In genomic region chr11:65502852-65503603, GRCh38 we compare ENCODE assay signal across 9 cellular contexts. TPM values are rescaled to one million over a fixed set of nuclear protein-coding genes. Genes with fewer than 3 reads are reported as not detected.
DNase-seq lines count a peak whose midpoint lies in the region; ATAC-seq and TF ChIP-seq lines count a peak whose summit lies in the region.
"Had no signal": no experiment of that assay in that cellular context is flagged by ENCODE, and none has a peak within 500 bp of the region (broad histone marks: within the 10 kb centered on the region; RNA-seq: fewer than 3 reads in every experiment).

No MANE protein-coding gene starts in this region.

- H2AFZ ChIP-seq in Loucy (ENCODE audit: low read length): no peak overlapping the region

- peaks cover 0 to 12% (median 0%) of the 10 kb centered on the region in 7 donors for H3K9me3 Mint-ChIP-seq in CD4-positive, CD25-positive, alpha-beta regulatory T cell
- peaks cover 0 to 20% (median 0%) of the 10 kb centered on the region in 11 donors for H3K9me3 Mint-ChIP-seq in naive thymus-derived CD4-positive, alpha-beta T cell
- H3K9me3 Mint-ChIP-seq: naive thymus-derived CD8-positive, alpha-beta T cell had no signal

- ATAC-seq in CD4-positive, CD25-positive, alpha-beta regulatory T cell (ENCODE audit: low read depth in 2 of 2): no peak
- ATAC-seq in naive thymus-derived CD4-positive, alpha-beta T cell: no peak
- ATAC-seq in GM18870 (IDR thresholded peaks at IDR 0.05; ENCODE audit: unreplicated experiment): no peak
- no peak for ATAC-seq in HG02852 (IDR thresholded peaks at IDR 0.05; ENCODE audit: unreplicated experiment)
- ATAC-seq in GM18511 (IDR thresholded peaks at IDR 0.05; ENCODE audit: unreplicated experiment): no peak
- ATAC-seq: naive thymus-derived CD8-positive, alpha-beta T cell had no signal

- H3K27ac ChIP-seq in CD4-positive, CD25-positive, alpha-beta regulatory T cell (ENCODE audit: insufficient read depth, low read length, poor library complexity, severe bottlenecking): peak overlapping the region; percentile 98
- peak overlapping the region; percentile 99 for H3K27ac ChIP-seq in naive thymus-derived CD4-positive, alpha-beta T cell (ENCODE audit: low read depth, low read length)

- H3K4me3 Mint-ChIP-seq in CD4-positive, CD25-positive, alpha-beta regulatory T cell: no peak overlapping the region
- no peak overlapping the region for H3K4me3 Mint-ChIP-seq in naive thymus-derived CD4-positive, alpha-beta T cell
- H3K4me3 Mint-ChIP-seq: naive thymus-derived CD8-positive, alpha-beta T cell had no signal

- peak in 2 of 3 donors; percentile 38 to 54 for DNase-seq in CD4-positive, CD25-positive, alpha-beta regulatory T cell
- peak; percentile 35 for DNase-seq in dermis blood vessel endothelial cell
- peak in 3 of 9 donors; percentile 20 to 30 (median 24) for DNase-seq in naive thymus-derived CD4-positive, alpha-beta T cell
- DNase-seq in cortex of kidney (lab: John Stamatoyannopoulos, UW): no peak

- peaks cover 34% of the 10 kb centered on the region for H3K36me3 Mint-ChIP-seq in CD4-positive, CD25-positive, alpha-beta regulatory T cell
- H3K36me3 Mint-ChIP-seq in naive thymus-derived CD4-positive, alpha-beta T cell: peaks cover 23 to 33% (median 31%) of the 10 kb centered on the region in 5 donors

- H3K4me3 ChIP-seq in CD4-positive, CD25-positive, alpha-beta regulatory T cell (ENCODE audit: low read depth, low read length): peak overlapping the region; percentile 100
- peak overlapping the region; percentile 95 for H3K4me3 ChIP-seq in Loucy (ENCODE audit: low read length, poor library complexity, severe bottlenecking)
- peak overlapping the region; percentile 99 for H3K4me3 ChIP-seq in naive thymus-derived CD4-positive, alpha-beta T cell (ENCODE audit: low read length)

- H3K9me2 ChIP-seq in Loucy (replicated peaks; ENCODE audit: low read depth, low read length): no peaks in the 10 kb centered on the region

- H3F3A ChIP-seq in Loucy (ENCODE audit: low read depth): peaks cover 60% of the 10 kb centered on the region

- H3K9me3 ChIP-seq in CD4-positive, CD25-positive, alpha-beta regulatory T cell (ENCODE audit: control insufficient read depth in 2 of 2, low read length in 2 of 2): no peaks in the 10 kb centered on the region
- H3K9me3 ChIP-seq in Loucy (ENCODE audit: insufficient read depth, low read depth, low read length): no peaks in the 10 kb centered on the region
- H3K9me3 ChIP-seq in naive thymus-derived CD4-positive, alpha-beta T cell (ENCODE audit: control insufficient read depth in 2 of 3, low read length in 3 of 3): no peaks in the 10 kb centered on the region

- peak overlapping the region; percentile 100 for H3K9ac ChIP-seq in Loucy (ENCODE audit: low read depth, low read length, poor library complexity, severe bottlenecking)

- H3K27me3 Mint-ChIP-seq in CD4-positive, CD25-positive, alpha-beta regulatory T cell: peaks cover 4% of the 10 kb centered on the region
- peaks cover 0 to 10% (median 0%) of the 10 kb centered on the region in 5 donors for H3K27me3 Mint-ChIP-seq in naive thymus-derived CD4-positive, alpha-beta T cell
- H3K27me3 Mint-ChIP-seq: naive thymus-derived CD8-positive, alpha-beta T cell had no signal

- POLR2A ChIA-PET in naive thymus-derived CD4-positive, alpha-beta T cell (lab: Charles Lee): interaction anchor here (0.7 to 27.5 kb wide), 27 partner anchors 8 to 809 kb away, joined by 3 to 2591 read pairs (median 7); partner anchors contain the start of genes EHBP1L1, FRMD8, MALAT1 and MUS81

- peak overlapping the region in 1 of 3 donors; percentile 93 for H3K27ac Mint-ChIP-seq in CD4-positive, CD25-positive, alpha-beta regulatory T cell
- peak overlapping the region in 6 of 9 donors; percentile 63 to 88 (median 82) for H3K27ac Mint-ChIP-seq in naive thymus-derived CD4-positive, alpha-beta T cell

- no peak for TF ChIP-seq CTCF in Loucy (conservative IDR thresholded peaks at IDR 0.05; ENCODE audit: low read length)

- peaks cover 93% of the 10 kb centered on the region for H3K79me2 ChIP-seq in Loucy (ENCODE audit: insufficient read depth, low read length)

- H3K4me1 Mint-ChIP-seq in CD4-positive, CD25-positive, alpha-beta regulatory T cell: peaks cover 19 to 45% (median 36%) of the 10 kb centered on the region in 4 donors
- peaks cover 37 to 53% (median 43%) of the 10 kb centered on the region in 7 donors for H3K4me1 Mint-ChIP-seq in naive thymus-derived CD4-positive, alpha-beta T cell

- H3K36me3 ChIP-seq in CD4-positive, CD25-positive, alpha-beta regulatory T cell (ENCODE audit: control insufficient read depth, insufficient read depth, low read length): peaks cover 67% of the 10 kb centered on the region
- peaks cover 69% of the 10 kb centered on the region for H3K36me3 ChIP-seq in Loucy (ENCODE audit: insufficient read depth, low read length)
- H3K36me3 ChIP-seq in naive thymus-derived CD4-positive, alpha-beta T cell (ENCODE audit: control insufficient read depth in 2 of 3, insufficient read depth in 3 of 3, low read length in 3 of 3): peaks cover 60 to 64% (median 62%) of the 10 kb centered on the region in 3 experiments

- peaks cover 62% of the 10 kb centered on the region for H3K4me1 ChIP-seq in CD4-positive, CD25-positive, alpha-beta regulatory T cell (ENCODE audit: control insufficient read depth, insufficient read depth, low read length, poor library complexity, severe bottlenecking)
- peaks cover 44% of the 10 kb centered on the region for H3K4me1 ChIP-seq in Loucy (ENCODE audit: insufficient read depth, low read length, poor library complexity, severe bottlenecking)
- peaks cover 31 to 35% of the 10 kb centered on the region in 2 donors for H3K4me1 ChIP-seq in naive thymus-derived CD4-positive, alpha-beta T cell (ENCODE audit: control insufficient read depth in 2 of 2, insufficient read depth in 2 of 2, low read length in 2 of 2)

- intact Hi-C loops in naive thymus-derived CD4-positive, alpha-beta T cell (cut with micrococcal nuclease): no loop called here

- no peaks in the 10 kb centered on the region for H3K27me3 ChIP-seq in CD4-positive, CD25-positive, alpha-beta regulatory T cell (ENCODE audit: control insufficient read depth, insufficient read depth, low read length)
- H3K27me3 ChIP-seq in Loucy (ENCODE audit: insufficient read depth, low read length, poor library complexity, severe bottlenecking): peaks cover 50% of the 10 kb centered on the region
- no peaks in the 10 kb centered on the region for H3K27me3 ChIP-seq in naive thymus-derived CD4-positive, alpha-beta T cell (ENCODE audit: control insufficient read depth in 2 of 2, insufficient read depth in 2 of 2, low read length in 2 of 2)

- H4K20me1 ChIP-seq in Loucy (ENCODE audit: insufficient read depth, low read length, poor library complexity, severe bottlenecking): peaks cover 86% of the 10 kb centered on the region

- peak overlapping the region; percentile 98 for H3K4me2 ChIP-seq in Loucy (ENCODE audit: low read depth, low read length, poor library complexity, severe bottlenecking)

- CTCF ChIA-PET in naive thymus-derived CD4-positive, alpha-beta T cell (lab: Charles Lee): interaction anchor here (0.6 to 2.1 kb wide), 6 partner anchors 27 to 242 kb away, joined by 3 to 13 read pairs (median 4); no protein-coding TSS in a partner anchor

RNA-seq across cellular contexts. Expression of gene MALAT1, which starts 4.2 kb away (rescaled TPM):
- 36,047 TPM for total RNA-seq in CD4-positive, CD25-positive, alpha-beta regulatory T cell
- 1,000 to 10,000 TPM; 2,329 to 3,603 (median 2,794) TPM for polyA plus RNA-seq in CD4-positive, CD25-positive, alpha-beta regulatory T cell
- total RNA-seq in dermis blood vessel endothelial cell: 2,930 and 8,332 TPM in 2 replicates
- total RNA-seq in naive thymus-derived CD4-positive, alpha-beta T cell: over 10,000 TPM in 4 of 5 experiments, 1,000 to 10,000 TPM in 1; 8,375 to 32,234 (median 31,408) TPM
- polyA plus RNA-seq in naive thymus-derived CD4-positive, alpha-beta T cell: 1,000 to 10,000 TPM in 1 of 2 donors, 100 to 1,000 TPM in 1; 734 to 5,106 TPM

RNA-seq across cellular contexts. Expression of gene SCYL1, which starts 21.9 kb away (rescaled TPM):
- total RNA-seq in CD4-positive, CD25-positive, alpha-beta regulatory T cell: 59.0 TPM
- 10 to 100 TPM; 24.3 to 31.2 (median 29.0) TPM for polyA plus RNA-seq in CD4-positive, CD25-positive, alpha-beta regulatory T cell
- 67.4 and 71.3 TPM in 2 replicates for total RNA-seq in dermis blood vessel endothelial cell
- 10 to 100 TPM; 63.2 to 79.8 (median 70.4) TPM for total RNA-seq in naive thymus-derived CD4-positive, alpha-beta T cell
- polyA plus RNA-seq in naive thymus-derived CD4-positive, alpha-beta T cell: 10 to 100 TPM; 27.0 to 69.1 TPM

RNA-seq across cellular contexts. Expression of gene LTBP3, which starts 55.1 kb away (rescaled TPM):
- total RNA-seq in CD4-positive, CD25-positive, alpha-beta regulatory T cell: 132 TPM
- polyA plus RNA-seq in CD4-positive, CD25-positive, alpha-beta regulatory T cell: 10 to 100 TPM in 2 of 4 donors, 1 to 10 TPM in 2; 9.2 to 15.0 (median 11.9) TPM
- 31.1 and 48.2 TPM in 2 replicates for total RNA-seq in dermis blood vessel endothelial cell
- 100 to 1,000 TPM in 4 of 5 experiments, 10 to 100 TPM in 1; 91.4 to 288 (median 280) TPM for total RNA-seq in naive thymus-derived CD4-positive, alpha-beta T cell
- polyA plus RNA-seq in naive thymus-derived CD4-positive, alpha-beta T cell: 10 to 100 TPM; 18.7 to 41.2 TPM
